ENCODE assay signal across 1 cellular context in the genomic region with DNA sequence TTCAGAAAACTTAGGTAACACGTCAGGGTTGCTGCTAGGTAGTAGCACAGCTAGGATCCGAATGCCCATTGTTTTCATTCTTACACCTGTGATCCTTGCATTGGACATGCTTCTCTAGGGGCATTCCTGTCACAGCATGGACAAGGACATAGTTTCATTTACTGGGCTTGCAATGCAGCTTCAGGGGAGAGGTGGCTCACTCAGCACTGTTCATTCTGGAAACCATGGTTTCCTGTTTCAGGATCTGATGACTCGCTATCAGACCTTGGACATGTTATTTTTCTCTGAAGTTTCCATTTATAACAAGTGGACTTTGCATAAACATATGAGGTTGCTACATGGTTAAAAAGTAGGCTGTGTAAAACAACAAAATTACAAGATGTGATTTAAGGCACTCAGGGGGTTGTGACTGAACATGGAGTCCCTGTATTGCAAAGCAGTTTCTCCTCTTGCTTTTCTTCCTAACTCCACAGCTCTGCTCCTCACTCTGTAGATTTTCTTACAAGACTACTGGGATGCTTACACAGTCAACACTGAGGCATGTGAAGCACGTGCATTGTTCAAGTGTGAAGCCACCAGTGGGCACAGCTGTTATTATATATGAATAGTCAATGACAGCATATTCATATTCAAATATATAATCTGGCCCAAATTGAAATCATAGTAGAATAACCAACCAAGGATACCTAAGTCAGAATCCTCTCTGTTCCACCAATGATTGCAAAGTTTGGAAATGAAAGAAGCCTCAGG.
TF ChIP-seq lines count a peak whose summit lies in the region.

No MANE protein-coding gene starts in this region.

TF ChIP-seq in HepG2, 621 proteins besides CTCF, POLR2A, EP300 and RAD21 (continued from another document):
- TF ChIP-seq, protein P1, sequence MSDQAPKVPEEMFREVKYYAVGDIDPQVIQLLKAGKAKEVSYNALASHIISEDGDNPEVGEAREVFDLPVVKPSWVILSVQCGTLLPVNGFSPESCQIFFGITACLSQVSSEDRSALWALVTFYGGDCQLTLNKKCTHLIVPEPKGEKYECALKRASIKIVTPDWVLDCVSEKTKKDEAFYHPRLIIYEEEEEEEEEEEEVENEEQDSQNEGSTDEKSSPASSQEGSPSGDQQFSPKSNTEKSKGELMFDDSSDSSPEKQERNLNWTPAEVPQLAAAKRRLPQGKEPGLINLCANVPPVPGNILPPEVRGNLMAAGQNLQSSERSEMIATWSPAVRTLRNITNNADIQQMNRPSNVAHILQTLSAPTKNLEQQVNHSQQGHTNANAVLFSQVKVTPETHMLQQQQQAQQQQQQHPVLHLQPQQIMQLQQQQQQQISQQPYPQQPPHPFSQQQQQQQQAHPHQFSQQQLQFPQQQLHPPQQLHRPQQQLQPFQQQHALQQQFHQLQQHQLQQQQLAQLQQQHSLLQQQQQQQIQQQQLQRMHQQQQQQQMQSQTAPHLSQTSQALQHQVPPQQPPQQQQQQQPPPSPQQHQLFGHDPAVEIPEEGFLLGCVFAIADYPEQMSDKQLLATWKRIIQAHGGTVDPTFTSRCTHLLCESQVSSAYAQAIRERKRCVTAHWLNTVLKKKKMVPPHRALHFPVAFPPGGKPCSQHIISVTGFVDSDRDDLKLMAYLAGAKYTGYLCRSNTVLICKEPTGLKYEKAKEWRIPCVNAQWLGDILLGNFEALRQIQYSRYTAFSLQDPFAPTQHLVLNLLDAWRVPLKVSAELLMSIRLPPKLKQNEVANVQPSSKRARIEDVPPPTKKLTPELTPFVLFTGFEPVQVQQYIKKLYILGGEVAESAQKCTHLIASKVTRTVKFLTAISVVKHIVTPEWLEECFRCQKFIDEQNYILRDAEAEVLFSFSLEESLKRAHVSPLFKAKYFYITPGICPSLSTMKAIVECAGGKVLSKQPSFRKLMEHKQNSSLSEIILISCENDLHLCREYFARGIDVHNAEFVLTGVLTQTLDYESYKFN (CRISPR knock-in tag; conservative IDR thresholded peaks at IDR 0.05) = 0 out of 2 replicates have a peak, but pooled peaks have one; percentile 17
- no peak for TF ChIP-seq RBM39 (IDR thresholded peaks at IDR 0.05; ENCODE audit: low read depth, low read length, poor library complexity, severe bottlenecking)
- TF ChIP-seq NONO (IDR thresholded peaks at IDR 0.05) = no peak
- TF ChIP-seq NONO (CRISPR knock-in tag; conservative IDR thresholded peaks at IDR 0.05) = no peak
- TF ChIP-seq MAFF (IDR thresholded peaks at IDR 0.05; ENCODE audit: low read depth, low read length) = peak; percentile 37
- TF ChIP-seq ZNF883 (CRISPR knock-in tag; IDR thresholded peaks at IDR 0.05; ENCODE audit: not compliant biosample characterization) = no peak
